In genomic region chr4:40280586-40280985, GRCh38 we compare ENCODE assay signal across 1 cellular context.
TF ChIP-seq lines count a peak whose summit lies in the region.

No MANE protein-coding gene starts in this region.

TF ChIP-seq in K562, 482 proteins besides CTCF, POLR2A, EP300 and RAD21 (continued from another document):
- TF ChIP-seq RREB1 (CRISPR knock-in tag; IDR thresholded peaks at IDR 0.05) = no peak
- TF ChIP-seq ZNF224 (CRISPR knock-in tag; IDR thresholded peaks at IDR 0.05) = no peak
- no peak for TF ChIP-seq BRCA1 (IDR thresholded peaks at IDR 0.05)
- TF ChIP-seq BRCA1 (CRISPR knock-in tag; IDR thresholded peaks at IDR 0.05) = no peak
- TF ChIP-seq EGR1 (conservative IDR thresholded peaks at IDR 0.05) = no peak
- no peak for TF ChIP-seq ADNP (tag; IDR thresholded peaks at IDR 0.05)
